In genomic region chr5:172543484-172544298, GRCh38 we compare ENCODE assay signal across 30 cellular contexts.
DNase-seq lines count a peak whose midpoint lies in the region; ATAC-seq, FAIRE-seq and TF ChIP-seq lines count a peak whose summit lies in the region.
"Had no signal": no experiment of that assay in that cellular context is flagged by ENCODE, and none has a peak within 500 bp of the region (broad histone marks: within the 10 kb centered on the region; RNA-seq: fewer than 3 reads in every experiment).

No MANE protein-coding gene starts in this region.

- no peak for ATAC-seq in HepG2
- no peak for ATAC-seq in right lobe of liver
- ATAC-seq in SK-N-SH treated with all-trans-retinoic acid at 6 μM for 48 hours: peak; percentile 86
- ATAC-seq in natural killer cell treated with Interleukin-12 subunit alpha and Interleukin-12 subunit beta and Interleukin-15 and Interleukin-18, amount 100 ng/mL, for 72 hours: no peak
- no peak for ATAC-seq in GM21786 (IDR thresholded peaks at IDR 0.05; ENCODE audit: unreplicated experiment)
- ATAC-seq: left ventricle myocardium superior had no signal

- 37% methylated on average over 10 of the region's 11 CpGs for WGBS in HepG2 (ENCODE audit: low lambda C conversion rate)
- 91% methylated on average over 6 of the region's 11 CpGs for WGBS in right lobe of liver (ENCODE audit: insufficient coverage, low coverage, low lambda C conversion rate, missing lambda C conversion rate)

- TF ChIP-seq EP300 in HepG2 (IDR thresholded peaks at IDR 0.05; ENCODE audit: low read depth in 2 of 2, low read length in 2 of 2) (no peak), HepG2 (CRISPR knock-in tag; IDR thresholded peaks at IDR 0.05; ENCODE audit: borderline replicate concordance) (no peak)

- H3K4me3 ChIP-seq in HepG2 (replicated peaks in 1 of 3; ENCODE audit: insufficient read depth in 1 of 3, low read depth in 2 of 3, low read length in 3 of 3): no peak overlapping the region
- H3K4me3 ChIP-seq in right lobe of liver: no peak overlapping the region
- H3K4me3 ChIP-seq: BLaER1 treated with 17β-estradiol and CSF1 and Interleukin-3, amounts not matched to agents 10 nM and 100 nM; Peyer's patch; smooth muscle cell; transverse colon had no signal

- no peak overlapping the region for H3K4me3 Mint-ChIP-seq in natural killer cell treated with Interleukin-12 subunit alpha and Interleukin-12 subunit beta and Interleukin-15 and Interleukin-18, amount 100 ng/mL, for 72 hours
- H3K4me3 Mint-ChIP-seq: activated naive CD8-positive, alpha-beta T cell treated with anti-CD3 and anti-CD28 coated beads for 36 hours; central memory CD8-positive, alpha-beta T cell; naive B cell had no signal

- FAIRE-seq in HepG2 (lab: Jason Lieb, UNC): no peak
- FAIRE-seq: astrocyte, GM18507 had no signal

- no TSS peak for BruUV-seq in HepG2 (replicated peaks; lab: Mats Ljungman, UMichigan)

- POLR2A ChIA-PET in HepG2 (lab: Yijun Ruan, JAX): no interaction called here

- no peak overlapping the region for H3K9ac ChIP-seq in HepG2 (ENCODE audit: insufficient read depth, low read depth, low read length)
- H3K9ac ChIP-seq: BLaER1 treated with 17β-estradiol and CSF1 and Interleukin-3, amounts not matched to agents 10 nM and 100 nM; KMS-11 had no signal

- no peak for TF ChIP-seq CTCF in HepG2 (CRISPR knock-in tag; IDR thresholded peaks at IDR 0.05)
- TF ChIP-seq CTCF in right lobe of liver (IDR thresholded peaks at IDR 0.05): no peak

- no peaks in the 10 kb centered on the region for H3K4me1 ChIP-seq in HepG2 (ENCODE audit: insufficient read depth, low read length)
- H3K4me1 ChIP-seq in right lobe of liver: no peaks in the 10 kb centered on the region
- H3K4me1 ChIP-seq: Peyer's patch had no signal

- H3K27me3 ChIP-seq in HepG2 (ENCODE audit: control insufficient read depth in 1 of 2, insufficient read depth in 2 of 2, low read length in 2 of 2) (peaks cover 3 to 36% of the 10 kb centered on the region in 2 experiments; a peak in 4 of 5 replicates), right lobe of liver (no peaks in the 10 kb centered on the region)
- H3K27me3 ChIP-seq: BLaER1 treated with 17β-estradiol and CSF1 and Interleukin-3, amounts not matched to agents 10 nM and 100 nM; Peyer's patch; transverse colon had no signal

- intact Hi-C loops in HepG2 (cut with micrococcal nuclease; ENCODE audit: unreplicated experiment) (no loop called here), right lobe of liver (cut with DNase I) (no loop called here)

- no peak overlapping the region for H3K27ac Mint-ChIP-seq in natural killer cell treated with Interleukin-12 subunit alpha and Interleukin-12 subunit beta and Interleukin-15 and Interleukin-18, amount 100 ng/mL, for 72 hours
- H3K27ac Mint-ChIP-seq: activated naive CD8-positive, alpha-beta T cell treated with anti-CD3 and anti-CD28 coated beads for 36 hours; naive B cell had no signal

- no peaks in the 10 kb centered on the region for H3K36me3 ChIP-seq in HepG2 (replicated peaks in 1 of 2; ENCODE audit: control insufficient read depth in 1 of 2, insufficient read depth in 2 of 2, low read length in 2 of 2)
- no peaks in the 10 kb centered on the region for H3K36me3 ChIP-seq in right lobe of liver
- H3K36me3 ChIP-seq: BLaER1 treated with 17β-estradiol and CSF1 and Interleukin-3, amounts not matched to agents 10 nM and 100 nM; Peyer's patch; transverse colon had no signal

- H3K4me1 Mint-ChIP-seq in natural killer cell treated with Interleukin-12 subunit alpha and Interleukin-12 subunit beta and Interleukin-15 and Interleukin-18, amount 100 ng/mL, for 72 hours (ENCODE audit: low read depth in 2 of 2): no peaks in the 10 kb centered on the region
- H3K4me1 Mint-ChIP-seq: central memory CD8-positive, alpha-beta T cell; naive B cell had no signal

- no peaks in the 10 kb centered on the region for H3K79me2 ChIP-seq in HepG2 (ENCODE audit: insufficient read depth, low read length)

- no peak overlapping the region for H3K4me2 ChIP-seq in HepG2 (ENCODE audit: low read depth, low read length)
- H3K4me2 ChIP-seq: KMS-11, smooth muscle cell had no signal

- TF ChIP-seq POLR2A in HepG2 (IDR thresholded peaks at IDR 0.05; ENCODE audit: insufficient read depth in 1 of 2, low read depth in 2 of 2, low read length in 2 of 2) (no peak), right lobe of liver (IDR thresholded peaks at IDR 0.05) (no peak)

- CTCF ChIA-PET in HepG2 (lab: Yijun Ruan, JAX; ENCODE audit: low intra/inter-chr PET ratio, low total read pairs): no interaction called here

- H3K9me3 Mint-ChIP-seq in natural killer cell treated with Interleukin-12 subunit alpha and Interleukin-12 subunit beta and Interleukin-15 and Interleukin-18, amount 100 ng/mL, for 72 hours: no peaks in the 10 kb centered on the region
- H3K9me3 Mint-ChIP-seq: activated naive CD8-positive, alpha-beta T cell treated with anti-CD3 and anti-CD28 coated beads for 36 hours; central memory CD8-positive, alpha-beta T cell had no signal

- H3K27ac ChIP-seq in HepG2 (ENCODE audit: extremely low read length, insufficient read depth, low read length) (no peak overlapping the region), right lobe of liver (no peak overlapping the region)
- H3K27ac ChIP-seq: KMS-11, Peyer's patch, transverse colon had no signal

- TF ChIP-seq RAD21 in HepG2 (CRISPR knock-in tag; IDR thresholded peaks at IDR 0.05): no peak

- no peaks in the 10 kb centered on the region for H4K20me1 ChIP-seq in HepG2 (ENCODE audit: insufficient read depth, low read length)
- H4K20me1 ChIP-seq: BLaER1 treated with 17β-estradiol and CSF1 and Interleukin-3, amounts not matched to agents 10 nM and 100 nM had no signal

- no peak overlapping the region for H2AFZ ChIP-seq in HepG2 (ENCODE audit: low read length)

- H3K36me3 Mint-ChIP-seq in natural killer cell treated with Interleukin-12 subunit alpha and Interleukin-12 subunit beta and Interleukin-15 and Interleukin-18, amount 100 ng/mL, for 72 hours: no peaks in the 10 kb centered on the region
- H3K36me3 Mint-ChIP-seq: activated naive CD8-positive, alpha-beta T cell treated with anti-CD3 and anti-CD28 coated beads for 36 hours; naive B cell had no signal

- DNase-seq in HepG2 (ENCODE audit: low spot score) (no peak), right lobe of liver (no peak), islet precursor cell (peak; percentile 51), G401 (ENCODE audit: low spot score) (no peak)
- no peak for DNase-seq in natural killer cell treated with Interleukin-12 subunit alpha and Interleukin-12 subunit beta and Interleukin-15 and Interleukin-18, amount 100 ng/mL, for 72 hours (ENCODE audit: low spot score)
- DNase-seq: activated CD4-positive, alpha-beta T cell treated with anti-CD3 and anti-CD28 coated beads, Interleukin-2, amount 50 U/mL, for 48 hours; activated CD4-positive, CD25-positive, alpha-beta regulatory T cell; activated naive CD8-positive, alpha-beta T cell treated with anti-CD3 and anti-CD28 coated beads for 36 hours; activated T-cell treated with anti-CD3 and anti-CD28 coated beads for 4 hours; DMS53; hypothalamus; left ventricle myocardium superior; MM.1S; naive B cell; NCI-H1417 treated with DMSO at 0.1 percent for 48 hours; NCI-H526 treated with DMSO at 0.1 percent for 48 hours; nucleus accumbens; SIG-M5; stimulated activated CD4-positive, alpha-beta T cell treated with anti-CD3 and anti-CD28 coated beads, Interleukin-2, amount 100 ng/mL, for 24 hours; T-helper 1 cell; transverse colon had no signal

- no peaks in the 10 kb centered on the region for H3K9me3 ChIP-seq in HepG2 (ENCODE audit: low read length)
- no peaks in the 10 kb centered on the region for H3K9me3 ChIP-seq in right lobe of liver
- H3K9me3 ChIP-seq: BLaER1 treated with 17β-estradiol and CSF1 and Interleukin-3, amounts not matched to agents 10 nM and 100 nM; Peyer's patch; transverse colon had no signal

- H3K27me3 Mint-ChIP-seq in natural killer cell treated with Interleukin-12 subunit alpha and Interleukin-12 subunit beta and Interleukin-15 and Interleukin-18, amount 100 ng/mL, for 72 hours: peaks cover 9 to 15% of the 10 kb centered on the region in 2 donors

- in situ Hi-C loops in HepG2 (cut with HindIII; ENCODE audit: extremely low pct_ligation_motif_present, low pct_unique_long_range_greater_than_20kb): no loop called here
- in situ Hi-C loops in G401 (cut with HindIII; ENCODE audit: low sequenced_read_pairs): no loop called here

TF ChIP-seq in HepG2, 621 proteins besides CTCF, POLR2A, EP300 and RAD21:
- TF ChIP-seq ZNF264 (CRISPR knock-in tag; IDR thresholded peaks at IDR 0.05) (peak; percentile 59; the same call in 1 of the 2 replicates), BHLHE40 (IDR thresholded peaks at IDR 0.05; ENCODE audit: low read length) (no peak), ZNF10 (CRISPR knock-in tag; IDR thresholded peaks at IDR 0.05; ENCODE audit: borderline replicate concordance, low read depth) (no peak), HMGA1 (CRISPR knock-in tag; conservative IDR thresholded peaks at IDR 0.05) (no peak), ATAD3A (CRISPR knock-in tag; IDR thresholded peaks at IDR 0.05) (no peak)
TF ChIP-seq in HepG2: peak in this region for 1.

TF ChIP-seq in SK-N-SH treated with all-trans-retinoic acid at 6 μM for 48 hours, 23 proteins besides CTCF, POLR2A, EP300 and RAD21:
- no peak for TF ChIP-seq GLIS3 (CRISPR knock-in tag; IDR thresholded peaks at IDR 0.05)
- no peak for TF ChIP-seq CSDC2 (CRISPR knock-in tag; IDR thresholded peaks at IDR 0.05)
- TF ChIP-seq ZNF70 (CRISPR knock-in tag; IDR thresholded peaks at IDR 0.05): no peak
- TF ChIP-seq, protein P1, sequence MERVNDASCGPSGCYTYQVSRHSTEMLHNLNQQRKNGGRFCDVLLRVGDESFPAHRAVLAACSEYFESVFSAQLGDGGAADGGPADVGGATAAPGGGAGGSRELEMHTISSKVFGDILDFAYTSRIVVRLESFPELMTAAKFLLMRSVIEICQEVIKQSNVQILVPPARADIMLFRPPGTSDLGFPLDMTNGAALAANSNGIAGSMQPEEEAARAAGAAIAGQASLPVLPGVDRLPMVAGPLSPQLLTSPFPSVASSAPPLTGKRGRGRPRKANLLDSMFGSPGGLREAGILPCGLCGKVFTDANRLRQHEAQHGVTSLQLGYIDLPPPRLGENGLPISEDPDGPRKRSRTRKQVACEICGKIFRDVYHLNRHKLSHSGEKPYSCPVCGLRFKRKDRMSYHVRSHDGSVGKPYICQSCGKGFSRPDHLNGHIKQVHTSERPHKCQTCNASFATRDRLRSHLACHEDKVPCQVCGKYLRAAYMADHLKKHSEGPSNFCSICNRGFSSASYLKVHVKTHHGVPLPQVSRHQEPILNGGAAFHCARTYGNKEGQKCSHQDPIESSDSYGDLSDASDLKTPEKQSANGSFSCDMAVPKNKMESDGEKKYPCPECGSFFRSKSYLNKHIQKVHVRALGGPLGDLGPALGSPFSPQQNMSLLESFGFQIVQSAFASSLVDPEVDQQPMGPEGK (CRISPR knock-in tag; IDR thresholded peaks at IDR 0.05; ENCODE audit: borderline replicate concordance): no peak
- TF ChIP-seq ZNF8 (CRISPR knock-in tag; IDR thresholded peaks at IDR 0.05): no peak
- TF ChIP-seq SNAI2 (CRISPR knock-in tag; IDR thresholded peaks at IDR 0.05): no peak
- no peak for TF ChIP-seq TCF4 (CRISPR knock-in tag; IDR thresholded peaks at IDR 0.05; ENCODE audit: borderline replicate concordance)
